Comparison of ENCODE assay signal across 9 cellular contexts in the genomic region with DNA sequence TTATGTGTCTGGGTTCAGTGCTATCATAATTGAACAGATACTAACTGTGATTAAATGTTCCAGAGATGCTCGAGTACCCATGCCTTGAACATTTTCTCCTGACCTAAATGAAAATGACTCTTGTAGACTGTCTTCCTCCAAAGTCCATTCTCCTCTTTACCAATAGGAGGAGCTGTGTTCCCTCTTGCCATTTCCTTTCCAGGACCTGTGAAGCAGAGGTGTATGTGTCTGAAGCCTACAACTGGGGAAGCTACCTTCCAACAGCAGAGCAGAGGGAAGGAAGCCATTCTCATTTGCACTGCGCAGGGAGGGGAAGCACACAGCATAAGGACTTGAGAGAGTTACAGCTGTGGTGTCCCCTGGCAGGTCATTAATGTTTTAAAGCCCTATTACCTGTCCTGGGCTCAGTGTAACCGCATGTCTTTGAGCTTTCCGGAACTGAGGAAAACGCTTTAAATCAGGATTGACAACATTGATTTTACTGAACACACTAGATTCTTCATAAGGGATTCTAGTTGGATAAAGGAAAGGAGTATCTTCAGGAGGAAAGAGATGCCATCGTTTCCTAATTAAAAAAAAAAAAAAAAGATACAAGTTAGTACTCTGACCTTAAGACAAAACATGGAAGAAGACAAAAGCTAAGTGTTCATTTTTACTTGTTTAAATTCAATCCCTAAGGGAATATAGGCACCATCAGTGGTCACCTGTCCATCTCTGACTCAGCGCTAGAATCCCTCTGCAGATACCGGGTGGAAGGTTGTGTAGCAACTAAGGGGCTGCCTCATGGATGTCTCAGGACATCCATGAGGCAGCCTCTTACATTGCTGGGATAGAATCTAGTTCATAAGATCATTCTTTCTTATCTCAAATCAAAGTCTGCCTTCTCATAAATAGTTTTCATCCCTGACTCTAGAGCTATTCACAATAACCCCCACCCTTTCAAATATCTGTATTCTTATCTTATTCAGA. TPM values are rescaled to one million over a fixed set of nuclear protein-coding genes. Genes with fewer than 3 reads are reported as not detected.
A peak's percentile ranks its signal among the peaks of the same experiment; 100 is the strongest.
DNase-seq lines count a peak whose midpoint lies in the region; ATAC-seq and TF ChIP-seq lines count a peak whose summit lies in the region.
"Had no signal": no experiment of that assay in that cellular context is flagged by ENCODE, and none has a peak within 500 bp of the region (broad histone marks: within the 10 kb centered on the region; RNA-seq: fewer than 3 reads in every experiment).

No MANE protein-coding gene starts in this region.

- peaks cover 1% of the 10 kb centered on the region for H3K4me1 Mint-ChIP-seq in nephron
- peaks cover 9% of the 10 kb centered on the region for H3K4me1 Mint-ChIP-seq in activated T-helper 1 cell treated with anti-CD3 and anti-CD28 coated beads, Interleukin-12 subunit alpha, Interleukin-12 subunit beta, Interleukin-2, Interleukin-4 antibody, amounts not matched to agents 30 ng/mL and 10 ng/mL and 1 ng/mL, durations not matched to agents 14 hours and 24 hours and 36 hours (ENCODE audit: low read depth)

- H3K27me3 Mint-ChIP-seq in nephron (ENCODE audit: low read depth) = no peaks in the 10 kb centered on the region
- no peaks in the 10 kb centered on the region for H3K27me3 Mint-ChIP-seq in activated T-helper 1 cell treated with anti-CD3 and anti-CD28 coated beads, Interleukin-12 subunit alpha, Interleukin-12 subunit beta, Interleukin-2, Interleukin-4 antibody, amounts not matched to agents 30 ng/mL and 10 ng/mL and 1 ng/mL, durations not matched to agents 14 hours and 24 hours and 36 hours (ENCODE audit: insufficient read depth)

- H3K36me3 Mint-ChIP-seq in nephron (ENCODE audit: low read depth) = peaks cover 26% of the 10 kb centered on the region
- peaks cover 11% of the 10 kb centered on the region for H3K36me3 Mint-ChIP-seq in activated T-helper 1 cell treated with anti-CD3 and anti-CD28 coated beads, Interleukin-12 subunit alpha, Interleukin-12 subunit beta, Interleukin-2, Interleukin-4 antibody, amounts not matched to agents 30 ng/mL and 10 ng/mL and 1 ng/mL, durations not matched to agents 14 hours and 24 hours and 36 hours (ENCODE audit: low read depth)

- H3K4me3 ChIP-seq in AG04449 (ENCODE audit: low read depth, low read length) (no peak overlapping the region), LNCaP clone FGC (ENCODE audit: low read depth, low read length) (no peak overlapping the region)

- no peak overlapping the region for H3K4me3 Mint-ChIP-seq in nephron
- no peak overlapping the region for H3K4me3 Mint-ChIP-seq in activated T-helper 1 cell treated with anti-CD3 and anti-CD28 coated beads, Interleukin-12 subunit alpha, Interleukin-12 subunit beta, Interleukin-2, Interleukin-4 antibody, amounts not matched to agents 30 ng/mL and 10 ng/mL and 1 ng/mL, durations not matched to agents 14 hours and 24 hours and 36 hours

- POLR2A ChIA-PET in AG04449 (lab: Yijun Ruan, JAX) = no interaction called here

- DNase-seq in AG04449 (ENCODE audit: low read depth, low spot score) (no peak), LNCaP clone FGC (ENCODE audit: low read depth) (no peak), dermis blood vessel endothelial cell (peak; percentile 59)
- DNase-seq in activated T-helper 1 cell treated with anti-CD3 and anti-CD28 coated beads, Interleukin-12 subunit alpha, Interleukin-12 subunit beta, Interleukin-2, Interleukin-4 antibody, amounts not matched to agents 30 ng/mL and 10 ng/mL and 1 ng/mL, durations not matched to agents 14 hours and 24 hours and 36 hours (ENCODE audit: low spot score) = no peak
- DNase-seq: left cardiac atrium had no signal

- peak overlapping the region in 1 of 3 experiments; percentile 4 for H3K27ac Mint-ChIP-seq in nephron
- H3K27ac Mint-ChIP-seq in activated T-helper 1 cell treated with anti-CD3 and anti-CD28 coated beads, Interleukin-12 subunit alpha, Interleukin-12 subunit beta, Interleukin-2, Interleukin-4 antibody, amounts not matched to agents 30 ng/mL and 10 ng/mL and 1 ng/mL, durations not matched to agents 14 hours and 24 hours and 36 hours = no peak overlapping the region

- intact Hi-C loops in activated T-helper 1 cell treated with anti-CD3 and anti-CD28 coated beads, Interleukin-12 subunit alpha, Interleukin-12 subunit beta, Interleukin-2, Interleukin-4 antibody, amounts not matched to agents 30 ng/mL and 10 ng/mL and 1 ng/mL, durations not matched to agents 14 hours and 24 hours and 36 hours (cut with micrococcal nuclease) = loop anchor here (1.0 to 10.0 kb wide), 2 partner anchors 170 to 273 kb away; no protein-coding TSS in a partner anchor

- H3K9me3 Mint-ChIP-seq in nephron = no peaks in the 10 kb centered on the region
- no peaks in the 10 kb centered on the region for H3K9me3 Mint-ChIP-seq in activated T-helper 1 cell treated with anti-CD3 and anti-CD28 coated beads, Interleukin-12 subunit alpha, Interleukin-12 subunit beta, Interleukin-2, Interleukin-4 antibody, amounts not matched to agents 30 ng/mL and 10 ng/mL and 1 ng/mL, durations not matched to agents 14 hours and 24 hours and 36 hours

- ATAC-seq in GM18870 (IDR thresholded peaks at IDR 0.05; ENCODE audit: unreplicated experiment) (peak; percentile 76), HG03135 (IDR thresholded peaks at IDR 0.05; ENCODE audit: unreplicated experiment) (no peak), GM19035 (IDR thresholded peaks at IDR 0.05; ENCODE audit: unreplicated experiment) (no peak)

- TF ChIP-seq CTCF in AG04449 (IDR thresholded peaks at IDR 0.05; ENCODE audit: insufficient read depth, low read length, missing control alignments) (peak; percentile 62), LNCaP clone FGC (IDR thresholded peaks at IDR 0.05; ENCODE audit: control insufficient read depth, extremely low read depth, insufficient read depth) (peak; percentile 69), nephron (IDR thresholded peaks at IDR 0.05; ENCODE audit: unreplicated experiment in 3 of 3) (peak; percentile 38 to 58 (median 38))

- CTCF ChIA-PET in AG04449 (lab: Yijun Ruan, JAX) = interaction anchor here (0.7 to 2.4 kb wide), 16 partner anchors 9 to 1209 kb away, joined by 3 to 21 read pairs (median 4); a partner anchor contains a TSS

RNA-seq across cellular contexts. Expression of a gene that starts 38.5 kb away (rescaled TPM):
- 6.3 and 13.4 TPM in 2 replicates for total RNA-seq in dermis blood vessel endothelial cell
- 8.1 and 8.9 TPM in 2 replicates for total RNA-seq in activated T-helper 1 cell treated with anti-CD3 and anti-CD28 coated beads, Interleukin-12 subunit alpha, Interleukin-12 subunit beta, Interleukin-2, Interleukin-4 antibody, amounts not matched to agents 30 ng/mL and 10 ng/mL and 1 ng/mL, durations not matched to agents 14 hours and 24 hours and 36 hours

RNA-seq across cellular contexts. Expression of a gene that starts 39.7 kb away (rescaled TPM):
- total RNA-seq in dermis blood vessel endothelial cell = 15.3 and 18.7 TPM in 2 replicates
- total RNA-seq in activated T-helper 1 cell treated with anti-CD3 and anti-CD28 coated beads, Interleukin-12 subunit alpha, Interleukin-12 subunit beta, Interleukin-2, Interleukin-4 antibody, amounts not matched to agents 30 ng/mL and 10 ng/mL and 1 ng/mL, durations not matched to agents 14 hours and 24 hours and 36 hours = 1.7 and 1.9 TPM in 2 replicates
